In genomic region chr3:71012971-71013370, GRCh38 we compare ENCODE assay signal across 23 cellular contexts.
A peak's percentile ranks its signal among the peaks of the same experiment; 100 is the strongest.
DNase-seq lines count a peak whose midpoint lies in the region; ATAC-seq, FAIRE-seq and TF ChIP-seq lines count a peak whose summit lies in the region.
"Had no signal": no experiment of that assay in that cellular context is flagged by ENCODE, and none has a peak within 500 bp of the region (broad histone marks: within the 10 kb centered on the region; RNA-seq: fewer than 3 reads in every experiment).

No MANE protein-coding gene starts in this region.

- 95% methylated on average over 1 of the region's 1 CpG for WGBS in mammary epithelial cell (ENCODE audit: low coverage, missing lambda C conversion rate)

- dilution Hi-C loops in mammary epithelial cell (cut with HindIII; ENCODE audit: low sequenced_read_pairs) (no loop called here), endothelial cell of umbilical vein (cut with MboI; ENCODE audit: extremely low pct_ligation_motif_present, low sequenced_read_pairs) (no loop called here)

- FAIRE-seq in endothelial cell of umbilical vein (lab: Jason Lieb, UNC) = no peak
- FAIRE-seq: HTR-8/SVneo, kidney had no signal

- peak overlapping the region; percentile 96 for H3K27ac Mint-ChIP-seq in T-helper 17 cell
- H3K27ac Mint-ChIP-seq: activated CD8-positive, alpha-beta memory T cell treated with anti-CD3 and anti-CD28 coated beads, Interleukin-2, amount 10 ng/mL, durations not matched to agents 7 days and 5 days had no signal

- POLR2A ChIA-PET in endothelial cell of umbilical vein (lab: Charles Lee) = no interaction called here

- peaks cover 59% of the 10 kb centered on the region for H3K79me2 ChIP-seq in mammary epithelial cell (ENCODE audit: insufficient read depth, low read length)
- peaks cover 55% of the 10 kb centered on the region for H3K79me2 ChIP-seq in endothelial cell of umbilical vein (ENCODE audit: control insufficient read depth, insufficient read depth, low read length)

- H3K27me3 ChIP-seq in mammary epithelial cell (ENCODE audit: insufficient read depth, low read length) (no peaks in the 10 kb centered on the region), breast epithelium (no peaks in the 10 kb centered on the region), endothelial cell of umbilical vein (ENCODE audit: control insufficient read depth in 2 of 2, insufficient read depth in 2 of 2, low read length in 2 of 2) (no peaks in the 10 kb centered on the region)
- H3K27me3 ChIP-seq: BLaER1, MG63, upper lobe of left lung had no signal

- H3K27ac ChIP-seq in mammary epithelial cell (ENCODE audit: insufficient read depth, low read depth, low read length) = no peak overlapping the region
- no peak overlapping the region for H3K27ac ChIP-seq in breast epithelium
- no peak overlapping the region for H3K27ac ChIP-seq in endothelial cell of umbilical vein (ENCODE audit: insufficient read depth, low read depth, low read length)
- H3K27ac ChIP-seq: BLaER1, parathyroid adenoma had no signal

- H3K9ac ChIP-seq in mammary epithelial cell (ENCODE audit: insufficient read depth, low read length) (no peak overlapping the region), endothelial cell of umbilical vein (replicated peaks; ENCODE audit: extremely low read depth, insufficient read depth, low read length) (no peak overlapping the region)
- H3K9ac ChIP-seq: BLaER1, parathyroid adenoma had no signal

- H3K9me1 ChIP-seq in endothelial cell of umbilical vein (replicated peaks; ENCODE audit: control insufficient read depth, extremely low read depth, insufficient read depth, low read length) = no peaks in the 10 kb centered on the region

- H4K20me1 ChIP-seq in mammary epithelial cell (ENCODE audit: insufficient read depth, low read length) (no peaks in the 10 kb centered on the region), endothelial cell of umbilical vein (replicated peaks; ENCODE audit: control insufficient read depth, extremely low read depth, insufficient read depth, low read length) (no peaks in the 10 kb centered on the region)
- H4K20me1 ChIP-seq: BLaER1 had no signal

- H3K4me1 Mint-ChIP-seq in T-helper 17 cell = peaks cover 32% of the 10 kb centered on the region

- TF ChIP-seq POLR2A in breast epithelium (IDR thresholded peaks at IDR 0.05) = no peak
- TF ChIP-seq POLR2A in endothelial cell of umbilical vein (IDR thresholded peaks at IDR 0.05; ENCODE audit: low read depth, low read length) = no peak

- no peaks in the 10 kb centered on the region for H3K27me3 Mint-ChIP-seq in T-helper 17 cell
- H3K27me3 Mint-ChIP-seq: activated CD8-positive, alpha-beta memory T cell treated with anti-CD3 and anti-CD28 coated beads, Interleukin-2, amount 10 ng/mL, durations not matched to agents 7 days and 5 days had no signal

- intact Hi-C loops in mammary epithelial cell (cut with micrococcal nuclease) (no loop called here), breast epithelium (cut with DNase I; ENCODE audit: low total_unique reads) (no loop called here), endothelial cell of umbilical vein (cut with micrococcal nuclease) (no loop called here)

- CTCF ChIA-PET in mammary epithelial cell (lab: Charles Lee; ENCODE audit: low non-redundant PET) = no interaction called here
- CTCF ChIA-PET in endothelial cell of umbilical vein (lab: Charles Lee) = interaction anchor here (1.7 kb wide), 1 partner anchor 296 kb away, joined by 5 read pairs; no protein-coding TSS in a partner anchor

- BruUV-seq in mammary epithelial cell (replicated peaks; lab: Mats Ljungman, UMichigan) (TSS peak; percentile 11), endothelial cell of umbilical vein (replicated peaks; lab: Mats Ljungman, UMichigan) (TSS peak; percentile 9)

- H3K4me2 ChIP-seq in mammary epithelial cell (ENCODE audit: insufficient read depth, low read depth, low read length) (no peak overlapping the region), endothelial cell of umbilical vein (ENCODE audit: insufficient read depth, low read length) (no peak overlapping the region)
- H3K4me2 ChIP-seq: BLaER1, smooth muscle cell had no signal

- peak overlapping the region; percentile 13 for H3K4me3 Mint-ChIP-seq in T-helper 17 cell
- H3K4me3 Mint-ChIP-seq: activated CD8-positive, alpha-beta memory T cell treated with anti-CD3 and anti-CD28 coated beads, Interleukin-2, amount 10 ng/mL, durations not matched to agents 7 days and 5 days; neural crest cell had no signal

- H3K9me3 ChIP-seq in mammary epithelial cell (replicated peaks; ENCODE audit: insufficient read depth, low read length) (no peaks in the 10 kb centered on the region), breast epithelium (no peaks in the 10 kb centered on the region), T-helper 17 cell (ENCODE audit: control insufficient read depth, low read length, poor library complexity, severe bottlenecking) (no peaks in the 10 kb centered on the region), endothelial cell of umbilical vein (replicated peaks; ENCODE audit: control insufficient read depth, insufficient read depth, low read length) (no peaks in the 10 kb centered on the region)
- H3K9me3 ChIP-seq: MG63, upper lobe of left lung had no signal

- H3K4me1 ChIP-seq in mammary epithelial cell (ENCODE audit: insufficient read depth, low read length) (peaks cover 18% of the 10 kb centered on the region), breast epithelium (peaks cover 0 to 5% of the 10 kb centered on the region in 2 donors), endothelial cell of umbilical vein (ENCODE audit: control insufficient read depth, extremely low read depth, insufficient read depth, low read length) (peaks cover 25% of the 10 kb centered on the region)
- H3K4me1 ChIP-seq: parathyroid adenoma had no signal

- TF ChIP-seq CTCF in mammary epithelial cell (conservative IDR thresholded peaks at IDR 0.05 in 1 of 2, IDR thresholded peaks at IDR 0.05 in 1 of 2; ENCODE audit: extremely low read depth in 1 of 2, insufficient read depth in 1 of 2, low read depth in 1 of 2, low read length in 2 of 2) = no peak
- TF ChIP-seq CTCF in breast epithelium (IDR thresholded peaks at IDR 0.05) = no peak
- no peak for TF ChIP-seq CTCF in endothelial cell of umbilical vein (IDR thresholded peaks at IDR 0.05; ENCODE audit: extremely low read depth in 1 of 2, insufficient read depth in 1 of 2, low read depth in 1 of 2, low read length in 2 of 2)

- H2AFZ ChIP-seq in mammary epithelial cell (ENCODE audit: low read depth, low read length) = no peak overlapping the region
- H2AFZ ChIP-seq in endothelial cell of umbilical vein (ENCODE audit: low read depth, low read length) = no peak overlapping the region
- H2AFZ ChIP-seq: parathyroid adenoma had no signal

- ATAC-seq in T-helper 17 cell = no peak
- ATAC-seq in HG02885 (IDR thresholded peaks at IDR 0.05; ENCODE audit: poor library complexity, unreplicated experiment) = no peak
- ATAC-seq: activated CD8-positive, alpha-beta memory T cell treated with anti-CD3 and anti-CD28 coated beads, Interleukin-2, amount 10 ng/mL, durations not matched to agents 7 days and 5 days; HCT116 had no signal

- peaks cover 5% of the 10 kb centered on the region for H3K36me3 Mint-ChIP-seq in T-helper 17 cell (ENCODE audit: low read depth)

- peaks cover 3% of the 10 kb centered on the region for H3K36me3 ChIP-seq in mammary epithelial cell (ENCODE audit: insufficient read depth, low read length)
- H3K36me3 ChIP-seq in breast epithelium = no peaks in the 10 kb centered on the region
- peaks cover 0 to 4% of the 10 kb centered on the region in 2 experiments for H3K36me3 ChIP-seq in endothelial cell of umbilical vein (ENCODE audit: control insufficient read depth in 2 of 2, extremely low read depth in 1 of 2, insufficient read depth in 2 of 2, low read length in 2 of 2)

- in situ Hi-C loops in mammary epithelial cell (cut with MboI; ENCODE audit: low sequenced_read_pairs in 2 of 2) = no loop called here

- H3K4me3 ChIP-seq in mammary epithelial cell (replicated peaks in 1 of 3; ENCODE audit: insufficient read depth in 1 of 3, low read depth in 2 of 3, low read length in 3 of 3) (no peak overlapping the region), breast epithelium (no peak overlapping the region), endothelial cell of umbilical vein (replicated peaks in 1 of 3; ENCODE audit: insufficient read depth in 1 of 3, low read depth in 1 of 3, low read length in 3 of 3) (no peak overlapping the region)
- H3K4me3 ChIP-seq: BLaER1, MG63, smooth muscle cell, upper lobe of left lung had no signal

- DNase-seq in mammary epithelial cell = no peak
- no peak for DNase-seq in breast epithelium (ENCODE audit: low spot score in 2 of 2)
- no peak for DNase-seq in T-helper 17 cell
- DNase-seq in endothelial cell of umbilical vein (ENCODE audit: low read depth, low spot score) = no peak
- DNase-seq in NCI-H1417 (lab: John Stamatoyannopoulos, UW) = no peak
- DNase-seq in NCI-H2227 treated with DMSO at 0.1 percent for 48 hours (lab: John Stamatoyannopoulos, UW) = no peak
- DNase-seq: activated CD4-positive, alpha-beta T cell treated with anti-CD3 and anti-CD28 coated beads for 1 hour; activated CD8-positive, alpha-beta memory T cell treated with anti-CD3 and anti-CD28 coated beads, Interleukin-2, amount 10 ng/mL, durations not matched to agents 7 days and 5 days; KG1; kidney; MG63; NCI-H2029 treated with DMSO at 0.1 percent for 48 hours; stimulated activated CD4-positive, alpha-beta T cell treated with anti-CD3 and anti-CD28 coated beads, Interleukin-1b, Interleukin-23, amount 100 ng/mL, for 48 hours; stimulated activated CD8-positive, alpha-beta memory T cell treated with anti-CD3 and anti-CD28 coated beads, Interleukin-4, amount 100 ng/mL, for 48 hours; T-helper 1 cell; upper lobe of left lung had no signal

TF ChIP-seq in endothelial cell of umbilical vein, 7 proteins besides CTCF, POLR2A, EP300 and RAD21:
- TF ChIP-seq JUN (IDR thresholded peaks at IDR 0.05; ENCODE audit: borderline replicate concordance, insufficient read depth, insufficient read length, low read depth) (no peak), GATA2 (IDR thresholded peaks at IDR 0.05; ENCODE audit: insufficient read depth, insufficient read length, low read depth, low read length) (no peak), MAX (IDR thresholded peaks at IDR 0.05; ENCODE audit: insufficient read depth, insufficient read length) (no peak), FOS (IDR thresholded peaks at IDR 0.05; ENCODE audit: borderline replicate concordance, insufficient read depth, low read length) (no peak), POLR2AphosphoS5 (IDR thresholded peaks at IDR 0.05; ENCODE audit: insufficient read depth, low read depth, low read length) (no peak), EZH2 (IDR thresholded peaks at IDR 0.05; ENCODE audit: borderline replicate concordance, low read depth, low read length, severe bottlenecking) (no peak), MYC (IDR thresholded peaks at IDR 0.05; ENCODE audit: low read depth, low read length) (no peak)
